Comparison of ENCODE assay signal across 24 cellular contexts in genomic region chr7:103391976-103392375, GRCh38. TPM values are rescaled to one million over a fixed set of nuclear protein-coding genes. Genes with fewer than 3 reads are reported as not detected.
"Had no signal": no experiment of that assay in that cellular context is flagged by ENCODE, and none has a peak within 500 bp of the region (broad histone marks: within the 10 kb centered on the region; RNA-seq: fewer than 3 reads in every experiment).

No MANE protein-coding gene starts in this region.

- H3K4me1 Mint-ChIP-seq: activated B cell treated with CpG ODN at 0.5 μM for 24 hours, nephron progenitor cell had no signal

- H3K27me3 ChIP-seq: cardiac muscle cell, foreskin keratinocyte, tibial nerve, vagina had no signal

- ATAC-seq: activated naive CD4-positive, alpha-beta T cell treated with anti-CD3 and anti-CD28 coated beads, Interleukin-2, amount 50 U/mL, for 72 hours; foreskin keratinocyte had no signal

- H3K27ac ChIP-seq: cardiac muscle cell, dorsolateral prefrontal cortex, foreskin keratinocyte, left ventricle myocardium inferior, tibial nerve, vagina had no signal

- H3K27ac Mint-ChIP-seq: activated B cell treated with CpG ODN at 0.5 μM for 24 hours; activated CD4-positive, alpha-beta memory T cell treated with anti-CD3 and anti-CD28 coated beads for 36 hours; activated naive CD4-positive, alpha-beta T cell treated with anti-CD3 and anti-CD28 coated beads, Interleukin-2, amount 50 U/mL, for 72 hours; activated T-helper 1 cell treated with anti-CD3 and anti-CD28 coated beads, Interleukin-12 subunit alpha, Interleukin-12 subunit beta, Interleukin-2, Interleukin-4 antibody, amounts not matched to agents 30 ng/mL and 10 ng/mL and 1 ng/mL, durations not matched to agents 14 hours and 24 hours and 36 hours; nephron progenitor cell; stimulated activated naive CD8-positive, alpha-beta T cell treated with anti-CD3 and anti-CD28 coated beads, Interleukin-15, Interleukin-2, amounts not matched to agents 100 ng/mL and 50 ng/mL, for 24 hours; T-helper 2 cell treated with Interferon-gamma antibody and Interleukin-4, amounts not matched to agents 5 μg/mL and 100 μg/mL, for 36 hours had no signal

- H3K9me3 Mint-ChIP-seq: activated B cell treated with CpG ODN at 0.5 μM for 24 hours; activated CD4-positive, alpha-beta memory T cell treated with anti-CD3 and anti-CD28 coated beads for 36 hours; activated naive CD4-positive, alpha-beta T cell treated with anti-CD3 and anti-CD28 coated beads, Interleukin-2, amount 50 U/mL, for 72 hours; activated T-helper 1 cell treated with anti-CD3 and anti-CD28 coated beads, Interleukin-12 subunit alpha, Interleukin-12 subunit beta, Interleukin-2, Interleukin-4 antibody, amounts not matched to agents 30 ng/mL and 10 ng/mL and 1 ng/mL, durations not matched to agents 14 hours and 24 hours and 36 hours; stimulated activated naive CD8-positive, alpha-beta T cell treated with anti-CD3 and anti-CD28 coated beads, Interleukin-15, Interleukin-2, amounts not matched to agents 100 ng/mL and 50 ng/mL, for 24 hours; T-helper 2 cell treated with Interferon-gamma antibody and Interleukin-4, amounts not matched to agents 5 μg/mL and 100 μg/mL, for 36 hours had no signal

- H3K9me3 ChIP-seq: left ventricle myocardium inferior, tibial nerve, vagina had no signal

- H3K4me1 ChIP-seq: foreskin keratinocyte, left ventricle myocardium inferior, tibial nerve, vagina had no signal

- DNase-seq: activated B cell treated with CpG ODN at 0.5 μM for 24 hours; activated CD4-positive, alpha-beta memory T cell treated with anti-CD3 and anti-CD28 coated beads for 36 hours; activated CD4-positive, alpha-beta T cell treated with anti-CD3 and anti-CD28 coated beads for 4 hours; activated gamma-delta T cell treated with Interleukin-2 at 50 U/mL for 16 hours; activated T-cell treated with anti-CD3 and anti-CD28 coated beads for 4 hours; dorsolateral prefrontal cortex; kidney glomerular epithelial cell; left ventricle myocardium inferior; mammary epithelial cell; midbrain; nephron progenitor cell; nucleus accumbens; posterior cingulate gyrus; retina had no signal

- H3K4me3 Mint-ChIP-seq: activated B cell treated with CpG ODN at 0.5 μM for 24 hours; activated CD4-positive, alpha-beta memory T cell treated with anti-CD3 and anti-CD28 coated beads for 36 hours; activated T-helper 1 cell treated with anti-CD3 and anti-CD28 coated beads, Interleukin-12 subunit alpha, Interleukin-12 subunit beta, Interleukin-2, Interleukin-4 antibody, amounts not matched to agents 30 ng/mL and 10 ng/mL and 1 ng/mL, durations not matched to agents 14 hours and 24 hours and 36 hours; nephron progenitor cell; stimulated activated naive CD8-positive, alpha-beta T cell treated with anti-CD3 and anti-CD28 coated beads, Interleukin-15, Interleukin-2, amounts not matched to agents 100 ng/mL and 50 ng/mL, for 24 hours; T-helper 2 cell treated with Interferon-gamma antibody and Interleukin-4, amounts not matched to agents 5 μg/mL and 100 μg/mL, for 36 hours had no signal

- H3K36me3 Mint-ChIP-seq: activated CD4-positive, alpha-beta memory T cell treated with anti-CD3 and anti-CD28 coated beads for 36 hours; activated naive CD4-positive, alpha-beta T cell treated with anti-CD3 and anti-CD28 coated beads, Interleukin-2, amount 50 U/mL, for 72 hours had no signal

- H3K4me3 ChIP-seq: cardiac muscle cell, dorsolateral prefrontal cortex, left ventricle myocardium inferior, tibial nerve, vagina had no signal

- H3K36me3 ChIP-seq: cardiac muscle cell, left ventricle myocardium inferior, tibial nerve, vagina had no signal

RNA-seq across cellular contexts. Expression of gene SLC26A5, which starts 54.0 kb away (rescaled TPM):
- total RNA-seq: activated B cell treated with CpG ODN at 0.5 μM for 24 hours; activated CD4-positive, alpha-beta memory T cell treated with anti-CD3 and anti-CD28 coated beads for 36 hours; activated naive CD4-positive, alpha-beta T cell treated with anti-CD3 and anti-CD28 coated beads, Interleukin-2, amount 50 U/mL, for 72 hours; activated T-helper 1 cell treated with anti-CD3 and anti-CD28 coated beads, Interleukin-12 subunit alpha, Interleukin-12 subunit beta, Interleukin-2, Interleukin-4 antibody, amounts not matched to agents 30 ng/mL and 10 ng/mL and 1 ng/mL, durations not matched to agents 14 hours and 24 hours and 36 hours; epithelial cell of proximal tubule; fibroblast of lung; foreskin keratinocyte; left ventricle myocardium inferior; mammary epithelial cell; vagina had no signal
- polyA plus RNA-seq: fibroblast of lung, foreskin keratinocyte, mammary epithelial cell had no signal
